8 cellular contexts compared by ENCODE assay signal in genomic region chr6:140537834-140538680, GRCh38.
DNase-seq lines count a peak whose midpoint lies in the region; ATAC-seq, FAIRE-seq and TF ChIP-seq lines count a peak whose summit lies in the region.

No MANE protein-coding gene starts in this region.

- no peak for TF ChIP-seq POLR2A in GM18505 (IDR thresholded peaks at IDR 0.05; ENCODE audit: borderline replicate concordance, extremely low read depth, insufficient read depth, insufficient read length)

- H3K27ac ChIP-seq in SK-N-MC (peak overlapping the region; percentile 80), cardiac muscle cell (peak overlapping the region; percentile 86), rectal smooth muscle tissue (ENCODE audit: low read depth, low read length) (peak overlapping the region; percentile 85)

- H3K9ac ChIP-seq in SK-N-MC (ENCODE audit: insufficient read length) (peak overlapping the region; percentile 13), rectal smooth muscle tissue (ENCODE audit: low read length) (no peak overlapping the region)

- H3K27me3 ChIP-seq in cardiac muscle cell, result no peaks in the 10 kb centered on the region
- H3K27me3 ChIP-seq in rectal smooth muscle tissue (ENCODE audit: control insufficient read depth, insufficient read depth, low read length), result no peaks in the 10 kb centered on the region

- FAIRE-seq in frontal cortex (lab: Jason Lieb, UNC), result no peak

- H3K9me3 ChIP-seq in SK-N-MC (ENCODE audit: low read depth, low read length) (no peaks in the 10 kb centered on the region; the same call in 1 of the 2 replicates), cardiac muscle cell (ENCODE audit: low read depth) (no peaks in the 10 kb centered on the region)

- TF ChIP-seq CTCF in cardiac muscle cell (IDR thresholded peaks at IDR 0.05; ENCODE audit: low read depth, low read length), result no peak

- no peaks in the 10 kb centered on the region for H3K36me3 ChIP-seq in SK-N-MC (ENCODE audit: insufficient read depth, low read length)
- H3K36me3 ChIP-seq in cardiac muscle cell, result no peaks in the 10 kb centered on the region
- H3K36me3 ChIP-seq in rectal smooth muscle tissue (ENCODE audit: control insufficient read depth, insufficient read depth, low read length), result no peaks in the 10 kb centered on the region

- H3K4me1 ChIP-seq in cardiac muscle cell (ENCODE audit: low read depth) (peaks cover 15% of the 10 kb centered on the region), rectal smooth muscle tissue (ENCODE audit: control insufficient read depth, insufficient read depth, low read length) (peaks cover 15% of the 10 kb centered on the region)

- no peak for ATAC-seq in GM18505 (IDR thresholded peaks at IDR 0.05; ENCODE audit: unreplicated experiment)

- DNase-seq in GM04503 (ENCODE audit: low read depth), result peak; percentile 100
- DNase-seq in SK-N-MC (ENCODE audit: low read depth, low spot score), result no peak
- DNase-seq in cardiac muscle cell (ENCODE audit: low read depth in 1 of 2, low spot score in 1 of 2), result peak; percentile 71 to 96
- no peak for DNase-seq in frontal cortex (ENCODE audit: low spot score in 2 of 2)
- no peak for DNase-seq in NCI-H2081 treated with DMSO at 0.1 percent for 48 hours (lab: John Stamatoyannopoulos, UW)
- no peak for DNase-seq in NCI-H82 (lab: John Stamatoyannopoulos, UW)

- H3K4me3 ChIP-seq in SK-N-MC (peak overlapping the region; percentile 18; the same call in 1 of the 2 replicates), cardiac muscle cell (no peak overlapping the region), rectal smooth muscle tissue (ENCODE audit: low read length) (no peak overlapping the region)

Comparison
In these comparisons a context has a peak if more than half of its experiments do, and no peak if none do; other contexts are left out.
1. DNase-seq: peak in GM04503 (single experiment) and cardiac muscle cell (2 of 2); none in SK-N-MC (single experiment), frontal cortex (0 of 2), NCI-H2081 treated with DMSO at 0.1 percent for 48 hours (single experiment) and NCI-H82 (single experiment).
2. Peak in every context shown above with its lines, with median percentiles within 50 percentile points of each other: H3K27ac ChIP-seq.